In genomic region chr22:30634477-30635233, GRCh38 we compare ENCODE assay signal across 8 cellular contexts. TPM values are rescaled to one million over a fixed set of nuclear protein-coding genes. Genes with fewer than 3 reads are reported as not detected.
DNase-seq lines count a peak whose midpoint lies in the region; ATAC-seq and TF ChIP-seq lines count a peak whose summit lies in the region.

No MANE protein-coding gene starts in this region.

- H3K4me1 ChIP-seq in duodenal mucosa (ENCODE audit: control insufficient read depth in 1 of 2, insufficient read depth in 2 of 2, low read length in 2 of 2) = peaks cover 14 to 29% of the 10 kb centered on the region in 2 donors
- H3K4me1 ChIP-seq in lower lobe of right lung = peaks cover 32% of the 10 kb centered on the region

- peak overlapping the region; percentile 83 for H3K27ac ChIP-seq in duodenal mucosa (ENCODE audit: low read depth, low read length)
- peak overlapping the region; percentile 80 for H3K27ac ChIP-seq in lower lobe of right lung

- H3K9ac ChIP-seq in duodenal mucosa (ENCODE audit: low read depth in 1 of 2, low read length in 2 of 2) = peak overlapping the region; percentile 35 to 47

- peaks cover 0 to 7% (median 2%) of the 10 kb centered on the region in 7 donors for H3K9me3 Mint-ChIP-seq in CD14-positive monocyte
- H3K9me3 Mint-ChIP-seq in activated CD4-positive, alpha-beta memory T cell treated with anti-CD3 and anti-CD28 coated beads for 36 hours = peaks cover 4% of the 10 kb centered on the region

- H3K9me3 ChIP-seq in duodenal mucosa (ENCODE audit: control insufficient read depth in 1 of 2, low read length in 2 of 2) = no peaks in the 10 kb centered on the region
- no peaks in the 10 kb centered on the region for H3K9me3 ChIP-seq in lower lobe of right lung

- ATAC-seq in GM19324 (IDR thresholded peaks at IDR 0.05; ENCODE audit: low FRiP score, unreplicated experiment) (peak; percentile 50), HG03520 (IDR thresholded peaks at IDR 0.05; ENCODE audit: unreplicated experiment) (peak; percentile 43), lower lobe of right lung (peak; percentile 88 to 90)

- peaks cover 4 to 11% (median 5%) of the 10 kb centered on the region in 3 donors for H3K27me3 Mint-ChIP-seq in CD14-positive monocyte (ENCODE audit: low read depth in 3 of 3)
- no peaks in the 10 kb centered on the region for H3K27me3 Mint-ChIP-seq in activated CD4-positive, alpha-beta memory T cell treated with anti-CD3 and anti-CD28 coated beads for 36 hours

- H3K4me1 Mint-ChIP-seq in CD14-positive monocyte = peaks cover 21% of the 10 kb centered on the region
- H3K4me1 Mint-ChIP-seq in activated CD4-positive, alpha-beta memory T cell treated with anti-CD3 and anti-CD28 coated beads for 36 hours (ENCODE audit: low read depth) = peaks cover 20% of the 10 kb centered on the region

- H3K4me3 ChIP-seq in duodenal mucosa (ENCODE audit: low read depth in 1 of 2, low read length in 2 of 2) = peak overlapping the region; percentile 44 to 52
- peak overlapping the region; percentile 72 for H3K4me3 ChIP-seq in lower lobe of right lung

- intact Hi-C loops in CD14-positive monocyte (cut with micrococcal nuclease) (loop anchor here in 1 of 2 donors (1.0 to 2.0 kb wide), 4 partner anchors 14 to 120 kb away; partner anchors contain the start of genes DUSP18 and TCN2), lower lobe of right lung (cut with DNase I) (no loop called here)
- intact Hi-C loops in activated CD4-positive, alpha-beta memory T cell treated with anti-CD3 and anti-CD28 coated beads for 36 hours (cut with micrococcal nuclease) = loop anchor here (1.0 to 5.0 kb wide), 10 partner anchors 10 to 448 kb away; partner anchors contain the start of genes DUSP18, OSBP2 and SMTN

- H3K36me3 Mint-ChIP-seq in CD14-positive monocyte = no peaks in the 10 kb centered on the region
- H3K36me3 Mint-ChIP-seq in activated CD4-positive, alpha-beta memory T cell treated with anti-CD3 and anti-CD28 coated beads for 36 hours = peaks cover 8% of the 10 kb centered on the region

- CTCF ChIA-PET in activated CD4-positive, alpha-beta memory T cell treated with anti-CD3 and anti-CD28 coated beads for 36 hours (lab: Charles Lee) = interaction anchor here (0.6 to 4.5 kb wide), 46 partner anchors 9 to 613 kb away, joined by 3 to 266 read pairs (median 4); partner anchors contain the start of genes DUSP18, MORC2, OSBP2 and PES1

- POLR2A ChIA-PET in activated CD4-positive, alpha-beta memory T cell treated with anti-CD3 and anti-CD28 coated beads for 36 hours (lab: Charles Lee) = interaction anchor here (0.7 to 2.5 kb wide), 10 partner anchors 9 to 211 kb away, joined by 3 to 17 read pairs (median 4); partner anchors contain the start of gene OSBP2

- H3K36me3 ChIP-seq in duodenal mucosa (ENCODE audit: control insufficient read depth in 1 of 2, insufficient read depth in 2 of 2, low read length in 2 of 2) = no peaks in the 10 kb centered on the region
- H3K36me3 ChIP-seq in lower lobe of right lung = no peaks in the 10 kb centered on the region

- peak; percentile 94 for TF ChIP-seq CTCF in CD14-positive monocyte (IDR thresholded peaks at IDR 0.05)
- TF ChIP-seq CTCF in lower lobe of right lung (IDR thresholded peaks at IDR 0.05) = no peak

- H3K4me3 Mint-ChIP-seq in CD14-positive monocyte = peak overlapping the region; percentile 70 to 86
- peak overlapping the region; percentile 81 for H3K4me3 Mint-ChIP-seq in activated CD4-positive, alpha-beta memory T cell treated with anti-CD3 and anti-CD28 coated beads for 36 hours

- DNase-seq in CD14-positive monocyte (ENCODE audit: low spot score) = peak; percentile 91
- DNase-seq in NCI-H82 (lab: John Stamatoyannopoulos, UW) = peak; percentile 93
- peak; percentile 95 for DNase-seq in activated CD4-positive, alpha-beta memory T cell treated with anti-CD3 and anti-CD28 coated beads for 36 hours
- DNase-seq in lower lobe of right lung = peak; percentile 90
- DNase-seq in stimulated activated CD4-positive, alpha-beta T cell treated with anti-CD3 and anti-CD28 coated beads, Interleukin-4, amount 100 ng/mL, for 48 hours (ENCODE audit: low read depth in 2 of 2) = peak; percentile 85 to 96

- peak overlapping the region; percentile 92 to 98 (median 93) for H3K27ac Mint-ChIP-seq in CD14-positive monocyte
- H3K27ac Mint-ChIP-seq in activated CD4-positive, alpha-beta memory T cell treated with anti-CD3 and anti-CD28 coated beads for 36 hours = peak overlapping the region; percentile 88

- H3K27me3 ChIP-seq in duodenal mucosa (ENCODE audit: control insufficient read depth in 1 of 2, insufficient read depth in 2 of 2, low read length in 2 of 2) = no peaks in the 10 kb centered on the region
- H3K27me3 ChIP-seq in lower lobe of right lung (ENCODE audit: low read depth) = no peaks in the 10 kb centered on the region

RNA-seq across cellular contexts. Expression of gene SLC35E4, which starts 0.9 kb away (rescaled TPM):
- polyA plus RNA-seq in CD14-positive monocyte = 1 to 10 TPM; 1.4 to 2.4 TPM
- total RNA-seq in activated CD4-positive, alpha-beta memory T cell treated with anti-CD3 and anti-CD28 coated beads for 36 hours = 1 to 10 TPM; 5.2 to 5.9 TPM
- total RNA-seq in lower lobe of right lung = 3.1 TPM

RNA-seq across cellular contexts. Expression of gene TCN2, which starts 27.7 kb away (rescaled TPM):
- 10 to 100 TPM; 45.0 to 51.7 TPM for polyA plus RNA-seq in CD14-positive monocyte
- under 1 TPM; 0.19 to 0.31 TPM for total RNA-seq in activated CD4-positive, alpha-beta memory T cell treated with anti-CD3 and anti-CD28 coated beads for 36 hours
- total RNA-seq in lower lobe of right lung = 44.2 TPM

RNA-seq across cellular contexts. Expression of gene DUSP18, which starts 33.0 kb away (rescaled TPM):
- polyA plus RNA-seq in CD14-positive monocyte = 10 to 100 TPM; 13.2 to 18.9 TPM
- 10 to 100 TPM in 1 of 2 experiments, 1 to 10 TPM in 1; 9.2 to 10.6 TPM for total RNA-seq in activated CD4-positive, alpha-beta memory T cell treated with anti-CD3 and anti-CD28 coated beads for 36 hours
- total RNA-seq in lower lobe of right lung = 21.5 TPM

RNA-seq across cellular contexts. Expression of gene PES1, which starts 42.9 kb away (rescaled TPM):
- 10 to 100 TPM; 32.2 to 36.6 TPM for polyA plus RNA-seq in CD14-positive monocyte
- total RNA-seq in activated CD4-positive, alpha-beta memory T cell treated with anti-CD3 and anti-CD28 coated beads for 36 hours = 10 to 100 TPM; 99.3 to 99.6 TPM
- 47.0 TPM for total RNA-seq in lower lobe of right lung

Comparison
In these comparisons a context has a peak if more than half of its experiments do, and no peak if none do; other contexts are left out.
1. Peak in every context shown above with its lines: DNase-seq, ATAC-seq, H3K4me3 ChIP-seq and H3K27ac ChIP-seq.
2. RNA of gene TCN2, which starts 27.7 kb away (total RNA-seq): 44.2 TPM in lower lobe of right lung (single experiment); 0.19 to 0.31 TPM in activated CD4-positive, alpha-beta memory T cell treated with anti-CD3 and anti-CD28 coated beads for 36 hours; every median in the first group is over 10 times any median in the second.